In genomic region chr16:49021136-49021535, GRCh38 we compare ENCODE assay signal across 16 cellular contexts.
DNase-seq lines count a peak whose midpoint lies in the region; ATAC-seq and TF ChIP-seq lines count a peak whose summit lies in the region.
"Had no signal": no experiment of that assay in that cellular context is flagged by ENCODE, and none has a peak within 500 bp of the region (broad histone marks: within the 10 kb centered on the region; RNA-seq: fewer than 3 reads in every experiment).

No MANE protein-coding gene starts in this region.

- H3K4me3 ChIP-seq in BJ (ENCODE audit: low read depth, low read length) (no peak overlapping the region), mammary epithelial cell (replicated peaks in 1 of 3; ENCODE audit: insufficient read depth in 1 of 3, low read depth in 2 of 3, low read length in 3 of 3) (no peak overlapping the region)

- no TSS peak for BruUV-seq in mammary epithelial cell (replicated peaks; lab: Mats Ljungman, UMichigan)

- H2AFZ ChIP-seq in mammary epithelial cell (ENCODE audit: low read depth, low read length) = peak overlapping the region; percentile 56

- peak overlapping the region; percentile 52 for H3K4me2 ChIP-seq in mammary epithelial cell (ENCODE audit: insufficient read depth, low read depth, low read length)

- 68% methylated on average over 8 of the region's 9 CpGs for WGBS in mammary epithelial cell (ENCODE audit: low coverage, missing lambda C conversion rate)

- no peak overlapping the region for H3K9ac ChIP-seq in mammary epithelial cell (ENCODE audit: insufficient read depth, low read length)

- in situ Hi-C loops in mammary epithelial cell (cut with MboI; ENCODE audit: low sequenced_read_pairs in 2 of 2) = no loop called here

- H3K36me3 Mint-ChIP-seq in activated CD4-positive, alpha-beta T cell treated with anti-CD3 and anti-CD28 coated beads, Interleukin-2, amount 10 ng/mL, durations not matched to agents 7 days and 5 days (ENCODE audit: low read depth) = no peaks in the 10 kb centered on the region
- H3K36me3 Mint-ChIP-seq: activated CD8-positive, alpha-beta memory T cell treated with anti-CD3 and anti-CD28 coated beads, Interleukin-2, amount 10 ng/mL, durations not matched to agents 7 days and 5 days; activated naive CD8-positive, alpha-beta T cell treated with anti-CD3 and anti-CD28 coated beads, Interleukin-2, amount 10 ng/mL, durations not matched to agents 7 days and 5 days; CD8-positive, alpha-beta T cell had no signal

- peak; percentile 57 for DNase-seq in BJ (ENCODE audit: low read depth)
- peak; percentile 61 for DNase-seq in HCEC 1CT
- DNase-seq in mammary epithelial cell = peak; percentile 72
- DNase-seq in kidney tubule cell (ENCODE audit: low spot score) = peak; percentile 74
- no peak for DNase-seq in activated CD4-positive, alpha-beta T cell treated with anti-CD3 and anti-CD28 coated beads, Interleukin-2, amount 10 ng/mL, durations not matched to agents 7 days and 5 days
- no peak for DNase-seq in T-helper 9 cell
- no peak for DNase-seq in HPDE6-E6E7 (ENCODE audit: extremely low spot score)
- DNase-seq: activated CD8-positive, alpha-beta memory T cell treated with anti-CD3 and anti-CD28 coated beads, Interleukin-2, amount 10 ng/mL, durations not matched to agents 7 days and 5 days; activated naive CD8-positive, alpha-beta T cell treated with anti-CD3 and anti-CD28 coated beads, Interleukin-2, amount 10 ng/mL, durations not matched to agents 7 days and 5 days; CD8-positive, alpha-beta T cell; effector CD8-positive, alpha-beta T cell; GOT3; NCI-H2107 had no signal

- POLR2A ChIA-PET in BJ (lab: Charles Lee) = no interaction called here
- POLR2A ChIA-PET in activated CD4-positive, alpha-beta T cell treated with anti-CD3 and anti-CD28 coated beads, Interleukin-2, amount 10 ng/mL, durations not matched to agents 7 days and 5 days (lab: Charles Lee) = no interaction called here

- H3K4me1 ChIP-seq in mammary epithelial cell (ENCODE audit: insufficient read depth, low read length) = peaks cover 42% of the 10 kb centered on the region

- H3K27ac ChIP-seq in mammary epithelial cell (ENCODE audit: insufficient read depth, low read depth, low read length) = no peak overlapping the region

- intact Hi-C loops in mammary epithelial cell (cut with micrococcal nuclease) = no loop called here

- dilution Hi-C loops in mammary epithelial cell (cut with HindIII; ENCODE audit: low sequenced_read_pairs) = loop anchor here (5.0 kb wide), 1 partner anchor 59 kb away; no protein-coding TSS in a partner anchor

- TF ChIP-seq CTCF in BJ (IDR thresholded peaks at IDR 0.05; ENCODE audit: insufficient read depth, low read depth, low read length) = no peak
- TF ChIP-seq CTCF in mammary epithelial cell (conservative IDR thresholded peaks at IDR 0.05 in 1 of 2, IDR thresholded peaks at IDR 0.05 in 1 of 2; ENCODE audit: extremely low read depth in 1 of 2, insufficient read depth in 1 of 2, low read depth in 1 of 2, low read length in 2 of 2) = no peak

- no peaks in the 10 kb centered on the region for H3K4me1 Mint-ChIP-seq in activated CD4-positive, alpha-beta T cell treated with anti-CD3 and anti-CD28 coated beads, Interleukin-2, amount 10 ng/mL, durations not matched to agents 7 days and 5 days
- H3K4me1 Mint-ChIP-seq: activated CD8-positive, alpha-beta memory T cell treated with anti-CD3 and anti-CD28 coated beads, Interleukin-2, amount 10 ng/mL, durations not matched to agents 7 days and 5 days; activated naive CD8-positive, alpha-beta T cell treated with anti-CD3 and anti-CD28 coated beads, Interleukin-2, amount 10 ng/mL, durations not matched to agents 7 days and 5 days had no signal

- H3K79me2 ChIP-seq in mammary epithelial cell (ENCODE audit: insufficient read depth, low read length) = no peaks in the 10 kb centered on the region

- no peaks in the 10 kb centered on the region for H4K20me1 ChIP-seq in mammary epithelial cell (ENCODE audit: insufficient read depth, low read length)

- no peak for ATAC-seq in GM18861 (IDR thresholded peaks at IDR 0.05; ENCODE audit: unreplicated experiment)
- ATAC-seq: activated CD8-positive, alpha-beta memory T cell treated with anti-CD3 and anti-CD28 coated beads, Interleukin-2, amount 10 ng/mL, durations not matched to agents 7 days and 5 days; CD8-positive, alpha-beta T cell; Panc1 had no signal

- H3K9me3 ChIP-seq in mammary epithelial cell (replicated peaks; ENCODE audit: insufficient read depth, low read length) = no peaks in the 10 kb centered on the region

- CTCF ChIA-PET in BJ (lab: Yijun Ruan, JAX) (interaction anchor here (0.6 to 1.6 kb wide), 3 partner anchors 8 to 24 kb away, joined by 4 read pairs; no protein-coding TSS in a partner anchor), mammary epithelial cell (lab: Charles Lee; ENCODE audit: low non-redundant PET) (interaction anchor here (0.5 kb wide), 1 partner anchor 12 kb away, joined by 3 read pairs; no protein-coding TSS in a partner anchor)
- CTCF ChIA-PET in activated CD4-positive, alpha-beta T cell treated with anti-CD3 and anti-CD28 coated beads, Interleukin-2, amount 10 ng/mL, durations not matched to agents 7 days and 5 days (lab: Charles Lee) = interaction anchor here (0.6 kb wide), 1 partner anchor 773 kb away, joined by 3 read pairs; no protein-coding TSS in a partner anchor

- H3K9me3 Mint-ChIP-seq in activated CD4-positive, alpha-beta T cell treated with anti-CD3 and anti-CD28 coated beads, Interleukin-2, amount 10 ng/mL, durations not matched to agents 7 days and 5 days = no peaks in the 10 kb centered on the region
- H3K9me3 Mint-ChIP-seq: activated naive CD8-positive, alpha-beta T cell treated with anti-CD3 and anti-CD28 coated beads, Interleukin-2, amount 10 ng/mL, durations not matched to agents 7 days and 5 days; stimulated activated naive CD8-positive, alpha-beta T cell treated with anti-CD3 and anti-CD28 coated beads, Interleukin-15, Interleukin-2, amounts not matched to agents 100 ng/mL and 50 ng/mL, for 24 hours had no signal

- H3K27ac Mint-ChIP-seq in activated CD4-positive, alpha-beta T cell treated with anti-CD3 and anti-CD28 coated beads, Interleukin-2, amount 10 ng/mL, durations not matched to agents 7 days and 5 days = no peak overlapping the region
- H3K27ac Mint-ChIP-seq: activated CD8-positive, alpha-beta memory T cell treated with anti-CD3 and anti-CD28 coated beads, Interleukin-2, amount 10 ng/mL, durations not matched to agents 7 days and 5 days; activated naive CD8-positive, alpha-beta T cell treated with anti-CD3 and anti-CD28 coated beads, Interleukin-2, amount 10 ng/mL, durations not matched to agents 7 days and 5 days; CD8-positive, alpha-beta T cell; stimulated activated naive CD8-positive, alpha-beta T cell treated with anti-CD3 and anti-CD28 coated beads, Interleukin-15, Interleukin-2, amounts not matched to agents 100 ng/mL and 50 ng/mL, for 24 hours had no signal

- no peaks in the 10 kb centered on the region for H3K27me3 Mint-ChIP-seq in activated CD4-positive, alpha-beta T cell treated with anti-CD3 and anti-CD28 coated beads, Interleukin-2, amount 10 ng/mL, durations not matched to agents 7 days and 5 days
- H3K27me3 Mint-ChIP-seq: activated CD8-positive, alpha-beta memory T cell treated with anti-CD3 and anti-CD28 coated beads, Interleukin-2, amount 10 ng/mL, durations not matched to agents 7 days and 5 days; activated naive CD8-positive, alpha-beta T cell treated with anti-CD3 and anti-CD28 coated beads, Interleukin-2, amount 10 ng/mL, durations not matched to agents 7 days and 5 days had no signal

- no peaks in the 10 kb centered on the region for H3K36me3 ChIP-seq in BJ (ENCODE audit: control insufficient read depth, insufficient read depth, low read length)
- H3K36me3 ChIP-seq in mammary epithelial cell (ENCODE audit: insufficient read depth, low read length) = no peaks in the 10 kb centered on the region

- H3K27me3 ChIP-seq in BJ (ENCODE audit: control insufficient read depth, insufficient read depth, low read length) (peaks cover 1% of the 10 kb centered on the region; the same call in 1 of the 2 replicates), mammary epithelial cell (ENCODE audit: insufficient read depth, low read length) (no peaks in the 10 kb centered on the region)

- H3K4me3 Mint-ChIP-seq in activated CD4-positive, alpha-beta T cell treated with anti-CD3 and anti-CD28 coated beads, Interleukin-2, amount 10 ng/mL, durations not matched to agents 7 days and 5 days = no peak overlapping the region
- H3K4me3 Mint-ChIP-seq: activated CD8-positive, alpha-beta memory T cell treated with anti-CD3 and anti-CD28 coated beads, Interleukin-2, amount 10 ng/mL, durations not matched to agents 7 days and 5 days; activated naive CD8-positive, alpha-beta T cell treated with anti-CD3 and anti-CD28 coated beads, Interleukin-2, amount 10 ng/mL, durations not matched to agents 7 days and 5 days; CD8-positive, alpha-beta T cell; stimulated activated naive CD8-positive, alpha-beta T cell treated with anti-CD3 and anti-CD28 coated beads, Interleukin-15, Interleukin-2, amounts not matched to agents 100 ng/mL and 50 ng/mL, for 24 hours had no signal

Comparison
In these comparisons a context has a peak if more than half of its experiments do, and no peak if none do; other contexts are left out.
1. DNase-seq: peak in BJ (single experiment), HCEC 1CT (single experiment), mammary epithelial cell (single experiment) and kidney tubule cell (single experiment); none in activated CD4-positive, alpha-beta T cell treated with anti-CD3 and anti-CD28 coated beads, Interleukin-2, amount 10 ng/mL, durations not matched to agents 7 days and 5 days (single experiment), T-helper 9 cell (single experiment) and HPDE6-E6E7 (single experiment).